ENCODE assay signal across 12 cellular contexts in the genomic region with DNA sequence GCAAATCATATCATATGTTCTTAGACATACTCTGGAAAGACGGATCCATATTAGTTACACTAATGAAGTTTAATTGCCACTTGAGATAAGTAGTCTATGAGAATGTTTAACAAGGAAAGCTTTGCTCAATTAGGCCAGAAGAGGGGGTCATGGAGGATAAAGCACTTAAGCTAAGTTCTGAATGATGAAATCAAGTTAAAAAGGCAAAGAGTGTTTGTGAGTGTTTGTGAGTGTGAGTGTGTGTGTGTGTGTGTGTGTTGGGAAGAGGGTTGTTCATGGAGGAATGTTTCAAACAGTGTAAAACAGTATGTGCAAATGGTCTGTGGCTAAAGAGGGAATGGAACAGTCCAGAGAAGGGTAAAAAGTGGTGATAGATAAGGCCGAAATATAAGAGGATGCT.
A peak's percentile ranks its signal among the peaks of the same experiment; 100 is the strongest.
DNase-seq lines count a peak whose midpoint lies in the region; ATAC-seq and TF ChIP-seq lines count a peak whose summit lies in the region.
"Had no signal": no experiment of that assay in that cellular context is flagged by ENCODE, and none has a peak within 500 bp of the region (broad histone marks: within the 10 kb centered on the region; RNA-seq: fewer than 3 reads in every experiment).

No MANE protein-coding gene starts in this region.

- H3K4me1 ChIP-seq in Loucy (ENCODE audit: insufficient read depth, low read length, poor library complexity, severe bottlenecking) (peaks cover 4% of the 10 kb centered on the region), left lung (no peaks in the 10 kb centered on the region), thyroid gland (no peaks in the 10 kb centered on the region)
- H3K4me1 ChIP-seq: psoas muscle, stomach had no signal

- H3K36me3 ChIP-seq in Loucy (ENCODE audit: insufficient read depth, low read length) (no peaks in the 10 kb centered on the region), left lung (no peaks in the 10 kb centered on the region), thyroid gland (no peaks in the 10 kb centered on the region)
- H3K36me3 ChIP-seq: stomach had no signal

- intact Hi-C loops in left lung (cut with DNase I) (no loop called here), thyroid gland (cut with DNase I) (no loop called here)

- peak; percentile 65 for ATAC-seq in left lung
- ATAC-seq: psoas muscle, Right ventricle myocardium inferior had no signal

- no peak overlapping the region; the same call in 1 of the 2 replicates for H2AFZ ChIP-seq in Loucy (ENCODE audit: low read length)

- DNase-seq in EL (peak; percentile 6), SK-N-DZ (ENCODE audit: low spot score) (peak; percentile 17), left lung (no peak), thyroid gland (no peak), NCI-H345 treated with DMSO at 0.1 percent for 48 hours (lab: John Stamatoyannopoulos, UW; ENCODE audit: unreplicated experiment) (no peak)
- DNase-seq in activated naive CD4-positive, alpha-beta T cell treated with Interleukin-2 at 50 U/mL for 16 hours: no peak
- DNase-seq: aorta, NCI-H1694, psoas muscle, stomach had no signal

- peak; percentile 65 for TF ChIP-seq CTCF in Loucy (conservative IDR thresholded peaks at IDR 0.05; ENCODE audit: low read length)
- TF ChIP-seq CTCF in left lung (IDR thresholded peaks at IDR 0.05): no peak
- TF ChIP-seq CTCF in thyroid gland (IDR thresholded peaks at IDR 0.05): peak in 1 of 6 experiments; percentile 15

- no peaks in the 10 kb centered on the region for H3K27me3 ChIP-seq in Loucy (ENCODE audit: insufficient read depth, low read length, poor library complexity, severe bottlenecking)
- no peaks in the 10 kb centered on the region for H3K27me3 ChIP-seq in left lung
- H3K27me3 ChIP-seq in thyroid gland: no peaks in the 10 kb centered on the region
- H3K27me3 ChIP-seq: stomach had no signal

- no peaks in the 10 kb centered on the region for H4K20me1 ChIP-seq in Loucy (ENCODE audit: insufficient read depth, low read length, poor library complexity, severe bottlenecking)

- no peak overlapping the region for H3K9ac ChIP-seq in Loucy (ENCODE audit: low read depth, low read length, poor library complexity, severe bottlenecking)

- H3K4me2 ChIP-seq in Loucy (ENCODE audit: low read depth, low read length, poor library complexity, severe bottlenecking): no peak overlapping the region

- H3K27ac ChIP-seq in left lung (no peak overlapping the region), thyroid gland (no peak overlapping the region)
- H3K27ac ChIP-seq: psoas muscle, stomach had no signal

- H3K9me2 ChIP-seq in Loucy (replicated peaks; ENCODE audit: low read depth, low read length): no peaks in the 10 kb centered on the region

- H3K4me3 ChIP-seq in Loucy (ENCODE audit: low read length, poor library complexity, severe bottlenecking) (no peak overlapping the region), left lung (no peak overlapping the region), thyroid gland (replicated peaks in 1 of 3) (no peak overlapping the region)
- H3K4me3 ChIP-seq: psoas muscle, stomach had no signal

- TF ChIP-seq POLR2A in thyroid gland (IDR thresholded peaks at IDR 0.05): no peak

- no peaks in the 10 kb centered on the region for H3K9me3 ChIP-seq in Loucy (ENCODE audit: insufficient read depth, low read depth, low read length)
- H3K9me3 ChIP-seq in left lung: no peaks in the 10 kb centered on the region
- H3K9me3 ChIP-seq in thyroid gland: no peaks in the 10 kb centered on the region
- H3K9me3 ChIP-seq: psoas muscle, stomach had no signal

- WGBS in thyroid gland, 2 donors: 46 to 48% methylated on average over 2 of the region's 2 CpGs

- no peaks in the 10 kb centered on the region for H3K79me2 ChIP-seq in Loucy (ENCODE audit: insufficient read depth, low read length)

- H3F3A ChIP-seq in Loucy (ENCODE audit: low read depth): no peaks in the 10 kb centered on the region

Comparison
In these comparisons a context has a peak if more than half of its experiments do, and no peak if none do; other contexts are left out.
1. DNase-seq: peak in EL (single experiment) and SK-N-DZ (single experiment); none in left lung (0 of 2), thyroid gland (0 of 2), activated naive CD4-positive, alpha-beta T cell treated with Interleukin-2 at 50 U/mL for 16 hours (single experiment) and NCI-H345 treated with DMSO at 0.1 percent for 48 hours (single experiment).